In genomic region chr2:158970522-158970855, GRCh38 we compare ENCODE assay signal across 2 cellular contexts.
TF ChIP-seq lines count a peak whose summit lies in the region.

No MANE protein-coding gene starts in this region.

TF ChIP-seq in SK-N-SH, 30 proteins besides CTCF, POLR2A, EP300 and RAD21 (continued from another document):
- TF ChIP-seq MAX (IDR thresholded peaks at IDR 0.05; ENCODE audit: low read depth), result no peak
- no peak for TF ChIP-seq TCF12 (IDR thresholded peaks at IDR 0.05)
- no peak for TF ChIP-seq MEF2A (IDR thresholded peaks at IDR 0.05; ENCODE audit: borderline replicate concordance, low read depth)
- TF ChIP-seq USF1 (IDR thresholded peaks at IDR 0.05; ENCODE audit: borderline replicate concordance, low read depth), result no peak
- no peak for TF ChIP-seq FOXJ3 (CRISPR knock-in tag; IDR thresholded peaks at IDR 0.05)
- TF ChIP-seq PBX3 (IDR thresholded peaks at IDR 0.05), result no peak
- TF ChIP-seq GABPA (IDR thresholded peaks at IDR 0.05; ENCODE audit: low read depth), result no peak
- no peak for TF ChIP-seq NFIC (IDR thresholded peaks at IDR 0.05; ENCODE audit: borderline replicate concordance)
- TF ChIP-seq JUND (IDR thresholded peaks at IDR 0.05), result no peak
- no peak for TF ChIP-seq RCOR1 (IDR thresholded peaks at IDR 0.05; ENCODE audit: low read length)
- TF ChIP-seq POLR2AphosphoS5 (IDR thresholded peaks at IDR 0.05; ENCODE audit: low read depth, low read length), result no peak
- no peak for TF ChIP-seq EZH2phosphoT487 (IDR thresholded peaks at IDR 0.05; ENCODE audit: borderline replicate concordance, low read depth)
- TF ChIP-seq TAF1 (IDR thresholded peaks at IDR 0.05; ENCODE audit: borderline replicate concordance, low read depth, low read length), result no peak
- no peak for TF ChIP-seq SIN3A (IDR thresholded peaks at IDR 0.05; ENCODE audit: borderline replicate concordance, low read depth, low read length)
- no peak for TF ChIP-seq FOSL2 (IDR thresholded peaks at IDR 0.05; ENCODE audit: borderline replicate concordance, low read depth)
- TF ChIP-seq MXI1 (IDR thresholded peaks at IDR 0.05; ENCODE audit: low read depth, low read length), result no peak
TF ChIP-seq in SK-N-SH: peak in this region for 0.

TF ChIP-seq in SK-N-SH treated with all-trans-retinoic acid at 6 μM for 48 hours, 23 proteins besides CTCF, POLR2A, EP300 and RAD21 (continued from another document):
- no peak for TF ChIP-seq POU6F1 (CRISPR knock-in tag; IDR thresholded peaks at IDR 0.05; ENCODE audit: borderline replicate concordance, low read depth)
- no peak for TF ChIP-seq PPARA (CRISPR knock-in tag; IDR thresholded peaks at IDR 0.05; ENCODE audit: borderline replicate concordance)
- TF ChIP-seq TSHZ2 (CRISPR knock-in tag; IDR thresholded peaks at IDR 0.05), result no peak
- no peak for TF ChIP-seq BACH2 (CRISPR knock-in tag; IDR thresholded peaks at IDR 0.05; ENCODE audit: borderline replicate concordance)
